In genomic region chr4:10205223-10205622, GRCh38 we compare ENCODE assay signal across 1 cellular context.
TF ChIP-seq lines count a peak whose summit lies in the region.

No MANE protein-coding gene starts in this region.

TF ChIP-seq in GM12878, 131 proteins besides CTCF, POLR2A, EP300 and RAD21:
- TF ChIP-seq BCL3 (IDR thresholded peaks at IDR 0.05; ENCODE audit: borderline replicate concordance, insufficient read depth, low read depth, low read length, poor library complexity, severe bottlenecking), result peak; percentile 70
- TF ChIP-seq PAX8 (IDR thresholded peaks at IDR 0.05), result no peak
- no peak for TF ChIP-seq POU2F2 (IDR thresholded peaks at IDR 0.05; ENCODE audit: borderline replicate concordance, low read depth, low read length)
- TF ChIP-seq RB1 (IDR thresholded peaks at IDR 0.05; ENCODE audit: borderline replicate concordance), result no peak
- TF ChIP-seq TCF3 (IDR thresholded peaks at IDR 0.05; ENCODE audit: borderline replicate concordance, insufficient read depth, low read depth, low read length), result no peak
- no peak for TF ChIP-seq LARP7 (IDR thresholded peaks at IDR 0.05)
